ENCODE assay signal across 1 cellular context in the genomic region with DNA sequence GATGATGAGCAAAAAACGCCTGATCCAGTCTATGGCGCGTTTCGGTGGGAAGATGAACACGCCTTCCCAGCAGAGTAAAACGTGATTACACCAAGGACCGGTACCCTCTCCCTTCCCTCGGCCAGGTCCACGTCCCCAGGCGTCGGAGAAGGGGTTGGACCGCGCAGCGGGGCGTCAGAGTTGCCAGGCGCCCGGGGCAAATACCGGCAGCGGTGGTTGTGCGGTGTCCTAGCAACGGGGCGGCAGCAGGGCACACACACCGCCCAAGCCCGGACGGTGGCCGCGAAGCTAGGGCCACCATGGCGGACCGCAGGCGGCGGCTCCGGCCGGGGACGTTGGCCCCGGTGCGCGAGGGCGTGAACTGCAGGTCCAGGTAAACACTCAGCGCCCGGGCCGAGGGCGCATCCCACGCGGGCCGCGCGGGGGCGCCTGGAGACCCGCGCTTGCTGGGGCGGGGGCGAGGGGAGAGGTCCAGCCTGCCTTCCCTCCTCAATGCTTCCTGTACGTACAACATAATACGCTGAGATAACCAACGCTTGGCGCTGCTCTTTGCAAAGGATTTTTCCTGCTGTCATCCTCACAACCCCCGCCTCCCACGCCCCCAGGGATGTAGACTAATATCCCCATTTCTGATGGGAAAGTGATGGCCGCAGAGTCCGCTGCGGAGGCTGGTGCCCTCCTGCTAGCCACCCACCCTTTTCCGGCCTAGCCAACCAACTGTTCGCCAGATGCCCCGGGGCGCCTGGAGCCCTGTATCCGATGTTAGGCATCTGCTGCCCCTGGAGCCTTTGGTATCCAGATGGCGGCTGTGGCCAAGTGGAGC.
TF ChIP-seq lines count a peak whose summit lies in the region.

A gene with protein sequence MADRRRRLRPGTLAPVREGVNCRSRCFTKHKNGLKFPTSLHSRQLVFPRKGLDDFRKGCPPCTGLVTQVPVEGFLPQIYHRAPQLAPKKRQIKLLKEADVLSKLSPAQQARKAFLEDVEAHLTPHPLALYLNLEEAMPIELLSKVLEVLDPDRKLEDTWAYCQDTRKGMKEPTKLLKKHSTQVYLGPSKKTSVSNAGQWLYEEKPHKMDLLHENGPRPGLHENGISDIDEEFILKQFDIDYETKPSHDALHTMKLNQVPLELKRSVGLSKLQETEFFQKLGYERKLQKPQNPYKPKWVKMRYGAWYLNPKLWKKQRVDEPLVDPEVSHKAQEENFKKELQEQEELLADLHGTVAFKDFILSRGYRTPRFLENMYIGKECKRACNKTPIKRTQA (plus strand): TSS at position 274 of the 823 bp plus-strand sequence. CDS start 26 bp downstream, at position 300.

TF ChIP-seq in K562, 482 proteins besides CTCF, POLR2A, EP300 and RAD21 (continued from another document and continues in another):
- TF ChIP-seq TGIF2 (CRISPR knock-in tag; IDR thresholded peaks at IDR 0.05) = no peak
- TF ChIP-seq L3MBTL2 (IDR thresholded peaks at IDR 0.05) = peak; percentile 66
- peak; percentile 14; the same call in 1 of the 2 replicates for TF ChIP-seq EGR1 (conservative IDR thresholded peaks at IDR 0.05)
- TF ChIP-seq PCBP2 (IDR thresholded peaks at IDR 0.05; ENCODE audit: low read depth, low read length, poor library complexity, severe bottlenecking) = no peak
- TF ChIP-seq, protein P1, sequence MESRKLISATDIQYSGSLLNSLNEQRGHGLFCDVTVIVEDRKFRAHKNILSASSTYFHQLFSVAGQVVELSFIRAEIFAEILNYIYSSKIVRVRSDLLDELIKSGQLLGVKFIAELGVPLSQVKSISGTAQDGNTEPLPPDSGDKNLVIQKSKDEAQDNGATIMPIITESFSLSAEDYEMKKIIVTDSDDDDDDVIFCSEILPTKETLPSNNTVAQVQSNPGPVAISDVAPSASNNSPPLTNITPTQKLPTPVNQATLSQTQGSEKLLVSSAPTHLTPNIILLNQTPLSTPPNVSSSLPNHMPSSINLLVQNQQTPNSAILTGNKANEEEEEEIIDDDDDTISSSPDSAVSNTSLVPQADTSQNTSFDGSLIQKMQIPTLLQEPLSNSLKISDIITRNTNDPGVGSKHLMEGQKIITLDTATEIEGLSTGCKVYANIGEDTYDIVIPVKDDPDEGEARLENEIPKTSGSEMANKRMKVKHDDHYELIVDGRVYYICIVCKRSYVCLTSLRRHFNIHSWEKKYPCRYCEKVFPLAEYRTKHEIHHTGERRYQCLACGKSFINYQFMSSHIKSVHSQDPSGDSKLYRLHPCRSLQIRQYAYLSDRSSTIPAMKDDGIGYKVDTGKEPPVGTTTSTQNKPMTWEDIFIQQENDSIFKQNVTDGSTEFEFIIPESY (CRISPR knock-in tag; IDR thresholded peaks at IDR 0.05) = peak; percentile 60; the same call in 1 of the 2 replicates
- TF ChIP-seq, protein P2, sequence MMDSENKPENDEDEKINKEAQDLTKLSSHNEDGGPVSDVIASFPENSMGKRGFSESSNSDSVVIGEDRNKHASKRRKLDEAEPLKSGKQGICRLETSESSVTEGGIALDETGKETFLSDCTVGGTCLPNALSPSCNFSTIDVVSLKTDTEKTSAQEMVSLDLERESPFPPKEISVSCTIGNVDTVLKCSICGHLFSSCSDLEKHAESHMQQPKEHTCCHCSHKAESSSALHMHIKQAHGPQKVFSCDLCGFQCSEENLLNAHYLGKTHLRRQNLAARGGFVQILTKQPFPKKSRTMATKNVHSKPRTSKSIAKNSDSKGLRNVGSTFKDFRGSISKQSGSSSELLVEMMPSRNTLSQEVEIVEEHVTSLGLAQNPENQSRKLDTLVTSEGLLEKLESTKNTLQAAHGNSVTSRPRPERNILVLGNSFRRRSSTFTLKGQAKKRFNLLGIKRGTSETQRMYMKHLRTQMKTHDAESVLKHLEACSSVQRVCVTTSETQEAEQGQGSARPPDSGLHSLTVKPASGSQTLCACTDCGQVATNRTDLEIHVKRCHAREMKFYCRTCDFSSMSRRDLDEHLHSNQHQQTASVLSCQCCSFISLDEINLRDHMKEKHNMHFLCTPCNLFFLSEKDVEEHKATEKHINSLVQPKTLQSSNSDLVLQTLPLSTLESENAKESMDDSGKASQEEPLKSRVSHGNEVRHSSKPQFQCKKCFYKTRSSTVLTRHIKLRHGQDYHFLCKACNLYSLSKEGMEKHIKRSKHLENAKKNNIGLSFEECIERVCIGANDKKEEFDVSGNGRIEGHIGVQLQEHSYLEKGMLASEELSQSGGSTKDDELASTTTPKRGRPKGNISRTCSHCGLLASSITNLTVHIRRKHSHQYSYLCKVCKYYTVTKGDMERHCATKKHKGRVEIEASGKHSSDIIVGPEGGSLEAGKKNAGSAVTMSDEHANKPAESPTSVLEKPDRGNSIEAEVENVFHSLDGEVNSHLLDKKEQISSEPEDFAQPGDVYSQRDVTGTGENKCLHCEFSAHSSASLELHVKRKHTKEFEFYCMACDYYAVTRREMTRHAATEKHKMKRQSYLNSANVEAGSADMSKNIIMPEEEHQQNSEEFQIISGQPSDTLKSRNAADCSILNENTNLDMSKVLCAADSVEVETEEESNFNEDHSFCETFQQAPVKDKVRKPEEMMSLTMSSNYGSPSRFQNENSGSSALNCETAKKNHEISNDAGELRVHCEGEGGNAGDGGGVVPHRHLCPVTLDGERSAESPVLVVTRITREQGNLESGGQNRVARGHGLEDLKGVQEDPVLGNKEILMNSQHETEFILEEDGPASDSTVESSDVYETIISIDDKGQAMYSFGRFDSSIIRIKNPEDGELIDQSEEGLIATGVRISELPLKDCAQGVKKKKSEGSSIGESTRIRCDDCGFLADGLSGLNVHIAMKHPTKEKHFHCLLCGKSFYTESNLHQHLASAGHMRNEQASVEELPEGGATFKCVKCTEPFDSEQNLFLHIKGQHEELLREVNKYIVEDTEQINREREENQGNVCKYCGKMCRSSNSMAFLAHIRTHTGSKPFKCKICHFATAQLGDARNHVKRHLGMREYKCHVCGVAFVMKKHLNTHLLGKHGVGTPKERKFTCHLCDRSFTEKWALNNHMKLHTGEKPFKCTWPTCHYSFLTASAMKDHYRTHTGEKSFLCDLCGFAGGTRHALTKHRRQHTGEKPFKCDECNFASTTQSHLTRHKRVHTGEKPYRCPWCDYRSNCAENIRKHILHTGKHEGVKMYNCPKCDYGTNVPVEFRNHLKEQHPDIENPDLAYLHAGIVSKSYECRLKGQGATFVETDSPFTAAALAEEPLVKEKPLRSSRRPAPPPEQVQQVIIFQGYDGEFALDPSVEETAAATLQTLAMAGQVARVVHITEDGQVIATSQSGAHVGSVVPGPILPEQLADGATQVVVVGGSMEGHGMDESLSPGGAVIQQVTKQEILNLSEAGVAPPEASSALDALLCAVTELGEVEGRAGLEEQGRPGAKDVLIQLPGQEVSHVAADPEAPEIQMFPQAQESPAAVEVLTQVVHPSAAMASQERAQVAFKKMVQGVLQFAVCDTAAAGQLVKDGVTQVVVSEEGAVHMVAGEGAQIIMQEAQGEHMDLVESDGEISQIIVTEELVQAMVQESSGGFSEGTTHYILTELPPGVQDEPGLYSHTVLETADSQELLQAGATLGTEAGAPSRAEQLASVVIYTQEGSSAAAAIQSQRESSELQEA (IDR thresholded peaks at IDR 0.05; ENCODE audit: low read depth) = peak; percentile 60; the same call in 1 of the 2 replicates
- TF ChIP-seq, protein P3, sequence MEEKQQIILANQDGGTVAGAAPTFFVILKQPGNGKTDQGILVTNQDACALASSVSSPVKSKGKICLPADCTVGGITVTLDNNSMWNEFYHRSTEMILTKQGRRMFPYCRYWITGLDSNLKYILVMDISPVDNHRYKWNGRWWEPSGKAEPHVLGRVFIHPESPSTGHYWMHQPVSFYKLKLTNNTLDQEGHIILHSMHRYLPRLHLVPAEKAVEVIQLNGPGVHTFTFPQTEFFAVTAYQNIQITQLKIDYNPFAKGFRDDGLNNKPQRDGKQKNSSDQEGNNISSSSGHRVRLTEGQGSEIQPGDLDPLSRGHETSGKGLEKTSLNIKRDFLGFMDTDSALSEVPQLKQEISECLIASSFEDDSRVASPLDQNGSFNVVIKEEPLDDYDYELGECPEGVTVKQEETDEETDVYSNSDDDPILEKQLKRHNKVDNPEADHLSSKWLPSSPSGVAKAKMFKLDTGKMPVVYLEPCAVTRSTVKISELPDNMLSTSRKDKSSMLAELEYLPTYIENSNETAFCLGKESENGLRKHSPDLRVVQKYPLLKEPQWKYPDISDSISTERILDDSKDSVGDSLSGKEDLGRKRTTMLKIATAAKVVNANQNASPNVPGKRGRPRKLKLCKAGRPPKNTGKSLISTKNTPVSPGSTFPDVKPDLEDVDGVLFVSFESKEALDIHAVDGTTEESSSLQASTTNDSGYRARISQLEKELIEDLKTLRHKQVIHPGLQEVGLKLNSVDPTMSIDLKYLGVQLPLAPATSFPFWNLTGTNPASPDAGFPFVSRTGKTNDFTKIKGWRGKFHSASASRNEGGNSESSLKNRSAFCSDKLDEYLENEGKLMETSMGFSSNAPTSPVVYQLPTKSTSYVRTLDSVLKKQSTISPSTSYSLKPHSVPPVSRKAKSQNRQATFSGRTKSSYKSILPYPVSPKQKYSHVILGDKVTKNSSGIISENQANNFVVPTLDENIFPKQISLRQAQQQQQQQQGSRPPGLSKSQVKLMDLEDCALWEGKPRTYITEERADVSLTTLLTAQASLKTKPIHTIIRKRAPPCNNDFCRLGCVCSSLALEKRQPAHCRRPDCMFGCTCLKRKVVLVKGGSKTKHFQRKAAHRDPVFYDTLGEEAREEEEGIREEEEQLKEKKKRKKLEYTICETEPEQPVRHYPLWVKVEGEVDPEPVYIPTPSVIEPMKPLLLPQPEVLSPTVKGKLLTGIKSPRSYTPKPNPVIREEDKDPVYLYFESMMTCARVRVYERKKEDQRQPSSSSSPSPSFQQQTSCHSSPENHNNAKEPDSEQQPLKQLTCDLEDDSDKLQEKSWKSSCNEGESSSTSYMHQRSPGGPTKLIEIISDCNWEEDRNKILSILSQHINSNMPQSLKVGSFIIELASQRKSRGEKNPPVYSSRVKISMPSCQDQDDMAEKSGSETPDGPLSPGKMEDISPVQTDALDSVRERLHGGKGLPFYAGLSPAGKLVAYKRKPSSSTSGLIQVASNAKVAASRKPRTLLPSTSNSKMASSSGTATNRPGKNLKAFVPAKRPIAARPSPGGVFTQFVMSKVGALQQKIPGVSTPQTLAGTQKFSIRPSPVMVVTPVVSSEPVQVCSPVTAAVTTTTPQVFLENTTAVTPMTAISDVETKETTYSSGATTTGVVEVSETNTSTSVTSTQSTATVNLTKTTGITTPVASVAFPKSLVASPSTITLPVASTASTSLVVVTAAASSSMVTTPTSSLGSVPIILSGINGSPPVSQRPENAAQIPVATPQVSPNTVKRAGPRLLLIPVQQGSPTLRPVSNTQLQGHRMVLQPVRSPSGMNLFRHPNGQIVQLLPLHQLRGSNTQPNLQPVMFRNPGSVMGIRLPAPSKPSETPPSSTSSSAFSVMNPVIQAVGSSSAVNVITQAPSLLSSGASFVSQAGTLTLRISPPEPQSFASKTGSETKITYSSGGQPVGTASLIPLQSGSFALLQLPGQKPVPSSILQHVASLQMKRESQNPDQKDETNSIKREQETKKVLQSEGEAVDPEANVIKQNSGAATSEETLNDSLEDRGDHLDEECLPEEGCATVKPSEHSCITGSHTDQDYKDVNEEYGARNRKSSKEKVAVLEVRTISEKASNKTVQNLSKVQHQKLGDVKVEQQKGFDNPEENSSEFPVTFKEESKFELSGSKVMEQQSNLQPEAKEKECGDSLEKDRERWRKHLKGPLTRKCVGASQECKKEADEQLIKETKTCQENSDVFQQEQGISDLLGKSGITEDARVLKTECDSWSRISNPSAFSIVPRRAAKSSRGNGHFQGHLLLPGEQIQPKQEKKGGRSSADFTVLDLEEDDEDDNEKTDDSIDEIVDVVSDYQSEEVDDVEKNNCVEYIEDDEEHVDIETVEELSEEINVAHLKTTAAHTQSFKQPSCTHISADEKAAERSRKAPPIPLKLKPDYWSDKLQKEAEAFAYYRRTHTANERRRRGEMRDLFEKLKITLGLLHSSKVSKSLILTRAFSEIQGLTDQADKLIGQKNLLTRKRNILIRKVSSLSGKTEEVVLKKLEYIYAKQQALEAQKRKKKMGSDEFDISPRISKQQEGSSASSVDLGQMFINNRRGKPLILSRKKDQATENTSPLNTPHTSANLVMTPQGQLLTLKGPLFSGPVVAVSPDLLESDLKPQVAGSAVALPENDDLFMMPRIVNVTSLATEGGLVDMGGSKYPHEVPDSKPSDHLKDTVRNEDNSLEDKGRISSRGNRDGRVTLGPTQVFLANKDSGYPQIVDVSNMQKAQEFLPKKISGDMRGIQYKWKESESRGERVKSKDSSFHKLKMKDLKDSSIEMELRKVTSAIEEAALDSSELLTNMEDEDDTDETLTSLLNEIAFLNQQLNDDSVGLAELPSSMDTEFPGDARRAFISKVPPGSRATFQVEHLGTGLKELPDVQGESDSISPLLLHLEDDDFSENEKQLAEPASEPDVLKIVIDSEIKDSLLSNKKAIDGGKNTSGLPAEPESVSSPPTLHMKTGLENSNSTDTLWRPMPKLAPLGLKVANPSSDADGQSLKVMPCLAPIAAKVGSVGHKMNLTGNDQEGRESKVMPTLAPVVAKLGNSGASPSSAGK (IDR thresholded peaks at IDR 0.05) = peak; percentile 66; the same call in 1 of the 2 replicates
- 0 out of 2 replicates have a peak, but pooled peaks have one; percentile 7 for TF ChIP-seq SMC3 (conservative IDR thresholded peaks at IDR 0.05; ENCODE audit: insufficient read depth, low read depth, low read length)
- peak; percentile 20; the same call in 1 of the 2 replicates for TF ChIP-seq RBFOX2 (IDR thresholded peaks at IDR 0.05; ENCODE audit: low read depth, low read length)
- TF ChIP-seq YY1 (IDR thresholded peaks at IDR 0.05; ENCODE audit: borderline replicate concordance in 1 of 3, control insufficient read depth in 1 of 3, extremely low read depth in 1 of 3, insufficient read depth in 3 of 3, insufficient read length in 1 of 3, insufficient replicate concordance in 2 of 3, low read depth in 1 of 3, low read length in 2 of 3) = peak in 1 of 3 experiments; percentile 36
